1 cellular context compared by ENCODE assay signal in the genomic region with DNA sequence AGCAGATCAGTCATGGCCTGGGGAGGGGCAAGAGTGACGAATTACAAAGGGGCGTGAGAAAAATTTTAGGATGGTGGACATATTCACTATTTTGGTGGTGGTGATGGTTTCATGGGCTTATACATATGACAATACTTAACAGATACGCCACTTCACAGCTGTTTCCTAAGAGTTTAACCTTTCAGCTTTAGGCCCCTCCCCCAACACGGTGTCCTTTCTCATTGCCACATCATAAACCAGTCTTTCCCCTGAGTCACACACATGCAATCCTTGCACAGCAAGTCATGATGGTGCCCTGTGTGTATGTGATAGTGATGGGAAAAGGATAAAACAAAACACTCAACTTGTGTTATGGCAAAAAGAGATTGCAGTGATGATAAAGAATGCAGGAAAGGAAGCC.
TF ChIP-seq lines count a peak whose summit lies in the region.

No MANE protein-coding gene starts in this region.

TF ChIP-seq in K562, 482 proteins besides CTCF, POLR2A, EP300 and RAD21 (continued from another document and continues in another):
- TF ChIP-seq MAFK (IDR thresholded peaks at IDR 0.05; ENCODE audit: low read length) (peak; percentile 49; the same call in 1 of the 2 replicates), HDAC3 (IDR thresholded peaks at IDR 0.05; ENCODE audit: borderline replicate concordance, partially characterized antibody) (peak; percentile 27), MEF2D (tag; conservative IDR thresholded peaks at IDR 0.05; ENCODE audit: low read depth) (no peak), ZNF408 (CRISPR knock-in tag; IDR thresholded peaks at IDR 0.05; ENCODE audit: low read depth) (no peak), JUN (IDR thresholded peaks at IDR 0.05; ENCODE audit: borderline replicate concordance, low read depth, low read length) (peak; percentile 86), JUN (CRISPR knock-in tag; IDR thresholded peaks at IDR 0.05; ENCODE audit: borderline replicate concordance) (no peak), ZNF174 (CRISPR knock-in tag; IDR thresholded peaks at IDR 0.05) (no peak), ATF1 (CRISPR knock-in tag; IDR thresholded peaks at IDR 0.05) (no peak), ATF1 (tag; IDR thresholded peaks at IDR 0.05) (no peak; the same call in 1 of the 2 replicates), NFE2 (IDR thresholded peaks at IDR 0.05; ENCODE audit: low read depth) (peak; percentile 79), SMAD2 (IDR thresholded peaks at IDR 0.05; ENCODE audit: low read depth, low read length) (no peak), KDM4B (IDR thresholded peaks at IDR 0.05; ENCODE audit: borderline replicate concordance in 2 of 2, low read depth in 1 of 2) (no peak), GTF2E2 (tag; IDR thresholded peaks at IDR 0.05) (no peak), CBFA2T3 (IDR thresholded peaks at IDR 0.05) (peak; percentile 88), NFIC (IDR thresholded peaks at IDR 0.05) (peak; percentile 62), FOSL1 (tag; conservative IDR thresholded peaks at IDR 0.05) (peak; percentile 84), POLR2AphosphoS2 (IDR thresholded peaks at IDR 0.05; ENCODE audit: low read length) (no peak), CEBPG (CRISPR knock-in tag; IDR thresholded peaks at IDR 0.05) (peak; percentile 89), CEBPG (tag; conservative IDR thresholded peaks at IDR 0.05 in 1 of 2, IDR thresholded peaks at IDR 0.05 in 1 of 2) (peak; percentile 88 to 92), SMARCC2 (IDR thresholded peaks at IDR 0.05; ENCODE audit: low read depth) (peak; percentile 74)
- TF ChIP-seq, protein P1, sequence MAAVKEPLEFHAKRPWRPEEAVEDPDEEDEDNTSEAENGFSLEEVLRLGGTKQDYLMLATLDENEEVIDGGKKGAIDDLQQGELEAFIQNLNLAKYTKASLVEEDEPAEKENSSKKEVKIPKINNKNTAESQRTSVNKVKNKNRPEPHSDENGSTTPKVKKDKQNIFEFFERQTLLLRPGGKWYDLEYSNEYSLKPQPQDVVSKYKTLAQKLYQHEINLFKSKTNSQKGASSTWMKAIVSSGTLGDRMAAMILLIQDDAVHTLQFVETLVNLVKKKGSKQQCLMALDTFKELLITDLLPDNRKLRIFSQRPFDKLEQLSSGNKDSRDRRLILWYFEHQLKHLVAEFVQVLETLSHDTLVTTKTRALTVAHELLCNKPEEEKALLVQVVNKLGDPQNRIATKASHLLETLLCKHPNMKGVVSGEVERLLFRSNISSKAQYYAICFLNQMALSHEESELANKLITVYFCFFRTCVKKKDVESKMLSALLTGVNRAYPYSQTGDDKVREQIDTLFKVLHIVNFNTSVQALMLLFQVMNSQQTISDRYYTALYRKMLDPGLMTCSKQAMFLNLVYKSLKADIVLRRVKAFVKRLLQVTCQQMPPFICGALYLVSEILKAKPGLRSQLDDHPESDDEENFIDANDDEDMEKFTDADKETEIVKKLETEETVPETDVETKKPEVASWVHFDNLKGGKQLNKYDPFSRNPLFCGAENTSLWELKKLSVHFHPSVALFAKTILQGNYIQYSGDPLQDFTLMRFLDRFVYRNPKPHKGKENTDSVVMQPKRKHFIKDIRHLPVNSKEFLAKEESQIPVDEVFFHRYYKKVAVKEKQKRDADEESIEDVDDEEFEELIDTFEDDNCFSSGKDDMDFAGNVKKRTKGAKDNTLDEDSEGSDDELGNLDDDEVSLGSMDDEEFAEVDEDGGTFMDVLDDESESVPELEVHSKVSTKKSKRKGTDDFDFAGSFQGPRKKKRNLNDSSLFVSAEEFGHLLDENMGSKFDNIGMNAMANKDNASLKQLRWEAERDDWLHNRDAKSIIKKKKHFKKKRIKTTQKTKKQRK (IDR thresholded peaks at IDR 0.05; ENCODE audit: borderline replicate concordance, low read depth, low read length): no peak
- TF ChIP-seq, protein P2, sequence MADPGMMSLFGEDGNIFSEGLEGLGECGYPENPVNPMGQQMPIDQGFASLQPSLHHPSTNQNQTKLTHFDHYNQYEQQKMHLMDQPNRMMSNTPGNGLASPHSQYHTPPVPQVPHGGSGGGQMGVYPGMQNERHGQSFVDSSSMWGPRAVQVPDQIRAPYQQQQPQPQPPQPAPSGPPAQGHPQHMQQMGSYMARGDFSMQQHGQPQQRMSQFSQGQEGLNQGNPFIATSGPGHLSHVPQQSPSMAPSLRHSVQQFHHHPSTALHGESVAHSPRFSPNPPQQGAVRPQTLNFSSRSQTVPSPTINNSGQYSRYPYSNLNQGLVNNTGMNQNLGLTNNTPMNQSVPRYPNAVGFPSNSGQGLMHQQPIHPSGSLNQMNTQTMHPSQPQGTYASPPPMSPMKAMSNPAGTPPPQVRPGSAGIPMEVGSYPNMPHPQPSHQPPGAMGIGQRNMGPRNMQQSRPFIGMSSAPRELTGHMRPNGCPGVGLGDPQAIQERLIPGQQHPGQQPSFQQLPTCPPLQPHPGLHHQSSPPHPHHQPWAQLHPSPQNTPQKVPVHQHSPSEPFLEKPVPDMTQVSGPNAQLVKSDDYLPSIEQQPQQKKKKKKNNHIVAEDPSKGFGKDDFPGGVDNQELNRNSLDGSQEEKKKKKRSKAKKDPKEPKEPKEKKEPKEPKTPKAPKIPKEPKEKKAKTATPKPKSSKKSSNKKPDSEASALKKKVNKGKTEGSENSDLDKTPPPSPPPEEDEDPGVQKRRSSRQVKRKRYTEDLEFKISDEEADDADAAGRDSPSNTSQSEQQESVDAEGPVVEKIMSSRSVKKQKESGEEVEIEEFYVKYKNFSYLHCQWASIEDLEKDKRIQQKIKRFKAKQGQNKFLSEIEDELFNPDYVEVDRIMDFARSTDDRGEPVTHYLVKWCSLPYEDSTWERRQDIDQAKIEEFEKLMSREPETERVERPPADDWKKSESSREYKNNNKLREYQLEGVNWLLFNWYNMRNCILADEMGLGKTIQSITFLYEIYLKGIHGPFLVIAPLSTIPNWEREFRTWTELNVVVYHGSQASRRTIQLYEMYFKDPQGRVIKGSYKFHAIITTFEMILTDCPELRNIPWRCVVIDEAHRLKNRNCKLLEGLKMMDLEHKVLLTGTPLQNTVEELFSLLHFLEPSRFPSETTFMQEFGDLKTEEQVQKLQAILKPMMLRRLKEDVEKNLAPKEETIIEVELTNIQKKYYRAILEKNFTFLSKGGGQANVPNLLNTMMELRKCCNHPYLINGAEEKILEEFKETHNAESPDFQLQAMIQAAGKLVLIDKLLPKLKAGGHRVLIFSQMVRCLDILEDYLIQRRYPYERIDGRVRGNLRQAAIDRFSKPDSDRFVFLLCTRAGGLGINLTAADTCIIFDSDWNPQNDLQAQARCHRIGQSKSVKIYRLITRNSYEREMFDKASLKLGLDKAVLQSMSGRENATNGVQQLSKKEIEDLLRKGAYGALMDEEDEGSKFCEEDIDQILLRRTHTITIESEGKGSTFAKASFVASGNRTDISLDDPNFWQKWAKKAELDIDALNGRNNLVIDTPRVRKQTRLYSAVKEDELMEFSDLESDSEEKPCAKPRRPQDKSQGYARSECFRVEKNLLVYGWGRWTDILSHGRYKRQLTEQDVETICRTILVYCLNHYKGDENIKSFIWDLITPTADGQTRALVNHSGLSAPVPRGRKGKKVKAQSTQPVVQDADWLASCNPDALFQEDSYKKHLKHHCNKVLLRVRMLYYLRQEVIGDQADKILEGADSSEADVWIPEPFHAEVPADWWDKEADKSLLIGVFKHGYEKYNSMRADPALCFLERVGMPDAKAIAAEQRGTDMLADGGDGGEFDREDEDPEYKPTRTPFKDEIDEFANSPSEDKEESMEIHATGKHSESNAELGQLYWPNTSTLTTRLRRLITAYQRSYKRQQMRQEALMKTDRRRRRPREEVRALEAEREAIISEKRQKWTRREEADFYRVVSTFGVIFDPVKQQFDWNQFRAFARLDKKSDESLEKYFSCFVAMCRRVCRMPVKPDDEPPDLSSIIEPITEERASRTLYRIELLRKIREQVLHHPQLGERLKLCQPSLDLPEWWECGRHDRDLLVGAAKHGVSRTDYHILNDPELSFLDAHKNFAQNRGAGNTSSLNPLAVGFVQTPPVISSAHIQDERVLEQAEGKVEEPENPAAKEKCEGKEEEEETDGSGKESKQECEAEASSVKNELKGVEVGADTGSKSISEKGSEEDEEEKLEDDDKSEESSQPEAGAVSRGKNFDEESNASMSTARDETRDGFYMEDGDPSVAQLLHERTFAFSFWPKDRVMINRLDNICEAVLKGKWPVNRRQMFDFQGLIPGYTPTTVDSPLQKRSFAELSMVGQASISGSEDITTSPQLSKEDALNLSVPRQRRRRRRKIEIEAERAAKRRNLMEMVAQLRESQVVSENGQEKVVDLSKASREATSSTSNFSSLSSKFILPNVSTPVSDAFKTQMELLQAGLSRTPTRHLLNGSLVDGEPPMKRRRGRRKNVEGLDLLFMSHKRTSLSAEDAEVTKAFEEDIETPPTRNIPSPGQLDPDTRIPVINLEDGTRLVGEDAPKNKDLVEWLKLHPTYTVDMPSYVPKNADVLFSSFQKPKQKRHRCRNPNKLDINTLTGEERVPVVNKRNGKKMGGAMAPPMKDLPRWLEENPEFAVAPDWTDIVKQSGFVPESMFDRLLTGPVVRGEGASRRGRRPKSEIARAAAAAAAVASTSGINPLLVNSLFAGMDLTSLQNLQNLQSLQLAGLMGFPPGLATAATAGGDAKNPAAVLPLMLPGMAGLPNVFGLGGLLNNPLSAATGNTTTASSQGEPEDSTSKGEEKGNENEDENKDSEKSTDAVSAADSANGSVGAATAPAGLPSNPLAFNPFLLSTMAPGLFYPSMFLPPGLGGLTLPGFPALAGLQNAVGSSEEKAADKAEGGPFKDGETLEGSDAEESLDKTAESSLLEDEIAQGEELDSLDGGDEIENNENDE (IDR thresholded peaks at IDR 0.05; ENCODE audit: low read depth, low read length): no peak
- TF ChIP-seq, protein P3, sequence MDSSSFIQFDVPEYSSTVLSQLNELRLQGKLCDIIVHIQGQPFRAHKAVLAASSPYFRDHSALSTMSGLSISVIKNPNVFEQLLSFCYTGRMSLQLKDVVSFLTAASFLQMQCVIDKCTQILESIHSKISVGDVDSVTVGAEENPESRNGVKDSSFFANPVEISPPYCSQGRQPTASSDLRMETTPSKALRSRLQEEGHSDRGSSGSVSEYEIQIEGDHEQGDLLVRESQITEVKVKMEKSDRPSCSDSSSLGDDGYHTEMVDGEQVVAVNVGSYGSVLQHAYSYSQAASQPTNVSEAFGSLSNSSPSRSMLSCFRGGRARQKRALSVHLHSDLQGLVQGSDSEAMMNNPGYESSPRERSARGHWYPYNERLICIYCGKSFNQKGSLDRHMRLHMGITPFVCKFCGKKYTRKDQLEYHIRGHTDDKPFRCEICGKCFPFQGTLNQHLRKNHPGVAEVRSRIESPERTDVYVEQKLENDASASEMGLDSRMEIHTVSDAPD (CRISPR knock-in tag; IDR thresholded peaks at IDR 0.05): no peak
- TF ChIP-seq, protein P4, sequence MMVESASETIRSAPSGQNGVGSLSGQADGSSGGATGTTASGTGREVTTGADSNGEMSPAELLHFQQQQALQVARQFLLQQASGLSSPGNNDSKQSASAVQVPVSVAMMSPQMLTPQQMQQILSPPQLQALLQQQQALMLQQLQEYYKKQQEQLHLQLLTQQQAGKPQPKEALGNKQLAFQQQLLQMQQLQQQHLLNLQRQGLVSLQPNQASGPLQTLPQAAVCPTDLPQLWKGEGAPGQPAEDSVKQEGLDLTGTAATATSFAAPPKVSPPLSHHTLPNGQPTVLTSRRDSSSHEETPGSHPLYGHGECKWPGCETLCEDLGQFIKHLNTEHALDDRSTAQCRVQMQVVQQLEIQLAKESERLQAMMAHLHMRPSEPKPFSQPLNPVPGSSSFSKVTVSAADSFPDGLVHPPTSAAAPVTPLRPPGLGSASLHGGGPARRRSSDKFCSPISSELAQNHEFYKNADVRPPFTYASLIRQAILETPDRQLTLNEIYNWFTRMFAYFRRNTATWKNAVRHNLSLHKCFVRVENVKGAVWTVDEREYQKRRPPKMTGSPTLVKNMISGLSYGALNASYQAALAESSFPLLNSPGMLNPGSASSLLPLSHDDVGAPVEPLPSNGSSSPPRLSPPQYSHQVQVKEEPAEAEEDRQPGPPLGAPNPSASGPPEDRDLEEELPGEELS (CRISPR knock-in tag; IDR thresholded peaks at IDR 0.05; ENCODE audit: borderline replicate concordance): no peak
- TF ChIP-seq, protein P5, sequence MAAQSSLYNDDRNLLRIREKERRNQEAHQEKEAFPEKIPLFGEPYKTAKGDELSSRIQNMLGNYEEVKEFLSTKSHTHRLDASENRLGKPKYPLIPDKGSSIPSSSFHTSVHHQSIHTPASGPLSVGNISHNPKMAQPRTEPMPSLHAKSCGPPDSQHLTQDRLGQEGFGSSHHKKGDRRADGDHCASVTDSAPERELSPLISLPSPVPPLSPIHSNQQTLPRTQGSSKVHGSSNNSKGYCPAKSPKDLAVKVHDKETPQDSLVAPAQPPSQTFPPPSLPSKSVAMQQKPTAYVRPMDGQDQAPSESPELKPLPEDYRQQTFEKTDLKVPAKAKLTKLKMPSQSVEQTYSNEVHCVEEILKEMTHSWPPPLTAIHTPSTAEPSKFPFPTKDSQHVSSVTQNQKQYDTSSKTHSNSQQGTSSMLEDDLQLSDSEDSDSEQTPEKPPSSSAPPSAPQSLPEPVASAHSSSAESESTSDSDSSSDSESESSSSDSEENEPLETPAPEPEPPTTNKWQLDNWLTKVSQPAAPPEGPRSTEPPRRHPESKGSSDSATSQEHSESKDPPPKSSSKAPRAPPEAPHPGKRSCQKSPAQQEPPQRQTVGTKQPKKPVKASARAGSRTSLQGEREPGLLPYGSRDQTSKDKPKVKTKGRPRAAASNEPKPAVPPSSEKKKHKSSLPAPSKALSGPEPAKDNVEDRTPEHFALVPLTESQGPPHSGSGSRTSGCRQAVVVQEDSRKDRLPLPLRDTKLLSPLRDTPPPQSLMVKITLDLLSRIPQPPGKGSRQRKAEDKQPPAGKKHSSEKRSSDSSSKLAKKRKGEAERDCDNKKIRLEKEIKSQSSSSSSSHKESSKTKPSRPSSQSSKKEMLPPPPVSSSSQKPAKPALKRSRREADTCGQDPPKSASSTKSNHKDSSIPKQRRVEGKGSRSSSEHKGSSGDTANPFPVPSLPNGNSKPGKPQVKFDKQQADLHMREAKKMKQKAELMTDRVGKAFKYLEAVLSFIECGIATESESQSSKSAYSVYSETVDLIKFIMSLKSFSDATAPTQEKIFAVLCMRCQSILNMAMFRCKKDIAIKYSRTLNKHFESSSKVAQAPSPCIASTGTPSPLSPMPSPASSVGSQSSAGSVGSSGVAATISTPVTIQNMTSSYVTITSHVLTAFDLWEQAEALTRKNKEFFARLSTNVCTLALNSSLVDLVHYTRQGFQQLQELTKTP (IDR thresholded peaks at IDR 0.05; ENCODE audit: low read depth in 1 of 2, partially characterized antibody in 2 of 2): peak in 1 of 2 experiments; percentile 39
- TF ChIP-seq, protein P6, sequence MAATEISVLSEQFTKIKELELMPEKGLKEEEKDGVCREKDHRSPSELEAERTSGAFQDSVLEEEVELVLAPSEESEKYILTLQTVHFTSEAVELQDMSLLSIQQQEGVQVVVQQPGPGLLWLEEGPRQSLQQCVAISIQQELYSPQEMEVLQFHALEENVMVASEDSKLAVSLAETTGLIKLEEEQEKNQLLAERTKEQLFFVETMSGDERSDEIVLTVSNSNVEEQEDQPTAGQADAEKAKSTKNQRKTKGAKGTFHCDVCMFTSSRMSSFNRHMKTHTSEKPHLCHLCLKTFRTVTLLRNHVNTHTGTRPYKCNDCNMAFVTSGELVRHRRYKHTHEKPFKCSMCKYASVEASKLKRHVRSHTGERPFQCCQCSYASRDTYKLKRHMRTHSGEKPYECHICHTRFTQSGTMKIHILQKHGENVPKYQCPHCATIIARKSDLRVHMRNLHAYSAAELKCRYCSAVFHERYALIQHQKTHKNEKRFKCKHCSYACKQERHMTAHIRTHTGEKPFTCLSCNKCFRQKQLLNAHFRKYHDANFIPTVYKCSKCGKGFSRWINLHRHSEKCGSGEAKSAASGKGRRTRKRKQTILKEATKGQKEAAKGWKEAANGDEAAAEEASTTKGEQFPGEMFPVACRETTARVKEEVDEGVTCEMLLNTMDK (IDR thresholded peaks at IDR 0.05; ENCODE audit: borderline replicate concordance, insufficient read depth, low read depth, low read length, poor library complexity, severe bottlenecking): no peak
